15 cellular contexts compared by ENCODE assay signal in the genomic region with DNA sequence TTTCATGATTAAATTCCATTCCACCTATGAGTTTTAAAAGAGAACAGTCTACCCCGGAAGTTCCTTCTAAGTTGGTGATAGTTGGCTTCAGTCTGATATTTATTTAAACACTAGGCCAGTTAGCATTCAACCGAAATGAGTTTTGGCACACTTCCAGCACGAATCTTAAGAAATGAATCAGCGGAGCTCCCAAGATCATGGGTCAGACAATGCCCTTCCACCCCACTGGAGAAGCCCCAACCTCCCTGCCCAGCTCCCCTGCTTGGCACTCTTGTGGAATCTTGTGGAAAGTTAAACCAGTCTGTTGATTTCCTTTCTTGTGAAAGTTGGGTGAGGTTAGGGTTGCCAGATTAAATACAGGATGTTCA.
DNase-seq lines count a peak whose midpoint lies in the region; ATAC-seq and TF ChIP-seq lines count a peak whose summit lies in the region.
"Had no signal": no experiment of that assay in that cellular context is flagged by ENCODE, and none has a peak within 500 bp of the region (broad histone marks: within the 10 kb centered on the region; RNA-seq: fewer than 3 reads in every experiment).

No MANE protein-coding gene starts in this region.

- ATAC-seq in left colon: peak; percentile 65
- no peak for ATAC-seq in GM21526 (IDR thresholded peaks at IDR 0.05; ENCODE audit: low FRiP score, unreplicated experiment)
- ATAC-seq: activated CD8-positive, alpha-beta T cell treated with anti-CD3 and anti-CD28 coated beads, Interleukin-2, amount 10 ng/mL, durations not matched to agents 7 days and 5 days had no signal

- no peak for TF ChIP-seq CTCF in MCF 10A (IDR thresholded peaks at IDR 0.05; ENCODE audit: unreplicated experiment)
- TF ChIP-seq CTCF in mammary epithelial cell (conservative IDR thresholded peaks at IDR 0.05 in 1 of 2, IDR thresholded peaks at IDR 0.05 in 1 of 2; ENCODE audit: extremely low read depth in 1 of 2, insufficient read depth in 1 of 2, low read depth in 1 of 2, low read length in 2 of 2): no peak
- no peak for TF ChIP-seq CTCF in astrocyte of the spinal cord (IDR thresholded peaks at IDR 0.05; ENCODE audit: low read depth, low read length)

- H3K36me3 Mint-ChIP-seq in MCF 10A (ENCODE audit: insufficient read depth, unreplicated experiment): no peaks in the 10 kb centered on the region
- H3K36me3 Mint-ChIP-seq in activated T-cell treated with anti-CD3 and anti-CD28 coated beads, Interleukin-2, amount 50 U/mL, for 24 hours (ENCODE audit: low read depth): no peaks in the 10 kb centered on the region
- H3K36me3 Mint-ChIP-seq: activated naive CD4-positive, alpha-beta T cell treated with anti-CD3 and anti-CD28 coated beads, Interleukin-2, amount 10 ng/mL, durations not matched to agents 7 days and 5 days had no signal

- no peaks in the 10 kb centered on the region for H4K20me1 ChIP-seq in mammary epithelial cell (ENCODE audit: insufficient read depth, low read length)

- DNase-seq in MCF 10A (ENCODE audit: unreplicated experiment): peak; percentile 84
- DNase-seq in mammary epithelial cell: no peak
- DNase-seq in astrocyte of the spinal cord (ENCODE audit: low read depth, low spot score): peak; percentile 58
- DNase-seq in left colon: peak in 1 of 2 donors; percentile 10
- DNase-seq in hepatic stellate cell (ENCODE audit: low spot score): no peak
- no peak for DNase-seq in AML-193 (lab: John Stamatoyannopoulos, UW)
- DNase-seq in activated T-cell treated with anti-CD3 and anti-CD28 coated beads, Interleukin-2, amount 50 U/mL, for 24 hours: no peak
- DNase-seq: activated CD8-positive, alpha-beta T cell treated with anti-CD3 and anti-CD28 coated beads, Interleukin-2, amount 10 ng/mL, durations not matched to agents 7 days and 5 days; activated naive CD4-positive, alpha-beta T cell treated with anti-CD3 and anti-CD28 coated beads, Interleukin-2, amount 10 ng/mL, durations not matched to agents 7 days and 5 days; GDM1; midbrain; NCI-H1436 treated with DMSO at 0.1 percent for 48 hours had no signal

- H3K79me2 ChIP-seq in mammary epithelial cell (ENCODE audit: insufficient read depth, low read length): no peaks in the 10 kb centered on the region

- CTCF ChIA-PET in MCF 10A (lab: Yijun Ruan, JAX) (interaction anchor here (0.5 kb wide), 1 partner anchor 56 kb away, joined by 3 read pairs; no protein-coding TSS in a partner anchor), mammary epithelial cell (lab: Charles Lee; ENCODE audit: low non-redundant PET) (no interaction called here)

- no peak overlapping the region for H3K27ac ChIP-seq in mammary epithelial cell (ENCODE audit: insufficient read depth, low read depth, low read length)
- H3K27ac ChIP-seq: right atrium auricular region had no signal

- H3K4me3 ChIP-seq in mammary epithelial cell (replicated peaks in 1 of 3; ENCODE audit: insufficient read depth in 1 of 3, low read depth in 2 of 3, low read length in 3 of 3): no peak overlapping the region
- H3K4me3 ChIP-seq in astrocyte of the spinal cord (ENCODE audit: low read depth, low read length): no peak overlapping the region
- H3K4me3 ChIP-seq: right atrium auricular region had no signal

- BruUV-seq in MCF 10A (replicated peaks; lab: Mats Ljungman, UMichigan) (no TSS peak), mammary epithelial cell (replicated peaks; lab: Mats Ljungman, UMichigan) (no TSS peak)

- no peaks in the 10 kb centered on the region for H3K4me1 ChIP-seq in mammary epithelial cell (ENCODE audit: insufficient read depth, low read length)
- H3K4me1 ChIP-seq: right atrium auricular region had no signal

- no peak overlapping the region for H3K27ac Mint-ChIP-seq in MCF 10A (ENCODE audit: low read depth, unreplicated experiment)
- no peak overlapping the region for H3K27ac Mint-ChIP-seq in activated T-cell treated with anti-CD3 and anti-CD28 coated beads, Interleukin-2, amount 50 U/mL, for 24 hours
- H3K27ac Mint-ChIP-seq: activated CD8-positive, alpha-beta T cell treated with anti-CD3 and anti-CD28 coated beads, Interleukin-2, amount 10 ng/mL, durations not matched to agents 7 days and 5 days; activated naive CD4-positive, alpha-beta T cell treated with anti-CD3 and anti-CD28 coated beads, Interleukin-2, amount 10 ng/mL, durations not matched to agents 7 days and 5 days; T-helper 1 cell treated with Interleukin-12 subunit alpha and Interleukin-12 subunit beta and Interleukin-4 antibody, amounts not matched to agents 30 μg/mL and 1 μg/mL, for 36 hours had no signal

- intact Hi-C loops in MCF 10A (cut with micrococcal nuclease) (no loop called here), mammary epithelial cell (cut with micrococcal nuclease) (no loop called here), left colon (cut with DNase I, micrococcal nuclease) (no loop called here)

- H3K4me1 Mint-ChIP-seq in MCF 10A (ENCODE audit: insufficient read depth, unreplicated experiment): peaks cover 6% of the 10 kb centered on the region
- H3K4me1 Mint-ChIP-seq in activated T-cell treated with anti-CD3 and anti-CD28 coated beads, Interleukin-2, amount 50 U/mL, for 24 hours (ENCODE audit: low read depth): no peaks in the 10 kb centered on the region
- H3K4me1 Mint-ChIP-seq: activated naive CD4-positive, alpha-beta T cell treated with anti-CD3 and anti-CD28 coated beads, Interleukin-2, amount 10 ng/mL, durations not matched to agents 7 days and 5 days had no signal

- in situ Hi-C loops in mammary epithelial cell (cut with MboI; ENCODE audit: low sequenced_read_pairs in 2 of 2): loop anchor here in 1 of 2 donors (25.0 kb wide), 1 partner anchor 282 kb away; no protein-coding TSS in a partner anchor
- in situ Hi-C loops in astrocyte of the spinal cord (cut with HindIII; ENCODE audit: low sequenced_read_pairs): no loop called here

- H3K36me3 ChIP-seq in mammary epithelial cell (ENCODE audit: insufficient read depth, low read length): no peaks in the 10 kb centered on the region
- H3K36me3 ChIP-seq: right atrium auricular region had no signal

- no peaks in the 10 kb centered on the region for H3K27me3 ChIP-seq in mammary epithelial cell (ENCODE audit: insufficient read depth, low read length)
- H3K27me3 ChIP-seq: right atrium auricular region had no signal

- 43% methylated on average over 4 of the region's 4 CpGs for WGBS in mammary epithelial cell (ENCODE audit: low coverage, missing lambda C conversion rate)

- no peak overlapping the region for H3K9ac ChIP-seq in mammary epithelial cell (ENCODE audit: insufficient read depth, low read length)

- H3K9me3 Mint-ChIP-seq in MCF 10A (ENCODE audit: unreplicated experiment): no peaks in the 10 kb centered on the region
- H3K9me3 Mint-ChIP-seq in activated T-cell treated with anti-CD3 and anti-CD28 coated beads, Interleukin-2, amount 50 U/mL, for 24 hours: no peaks in the 10 kb centered on the region
- H3K9me3 Mint-ChIP-seq: activated naive CD4-positive, alpha-beta T cell treated with anti-CD3 and anti-CD28 coated beads, Interleukin-2, amount 10 ng/mL, durations not matched to agents 7 days and 5 days; T-helper 1 cell treated with Interleukin-12 subunit alpha and Interleukin-12 subunit beta and Interleukin-4 antibody, amounts not matched to agents 30 μg/mL and 1 μg/mL, for 36 hours had no signal

- POLR2A ChIA-PET in MCF 10A (lab: Yijun Ruan, JAX): interaction anchor here (0.6 kb wide), 1 partner anchor 380 kb away, joined by 3 read pairs; no protein-coding TSS in a partner anchor

- no peak overlapping the region for H2AFZ ChIP-seq in mammary epithelial cell (ENCODE audit: low read depth, low read length)

- dilution Hi-C loops in mammary epithelial cell (cut with HindIII; ENCODE audit: low sequenced_read_pairs): no loop called here

- no peak overlapping the region for H3K4me2 ChIP-seq in mammary epithelial cell (ENCODE audit: insufficient read depth, low read depth, low read length)

- H3K27me3 Mint-ChIP-seq in MCF 10A (ENCODE audit: insufficient read depth, unreplicated experiment): no peaks in the 10 kb centered on the region
- peaks cover 29% of the 10 kb centered on the region for H3K27me3 Mint-ChIP-seq in activated T-cell treated with anti-CD3 and anti-CD28 coated beads, Interleukin-2, amount 50 U/mL, for 24 hours

- H3K9me3 ChIP-seq in mammary epithelial cell (replicated peaks; ENCODE audit: insufficient read depth, low read length): no peaks in the 10 kb centered on the region
- H3K9me3 ChIP-seq: right atrium auricular region had no signal

- H3K4me3 Mint-ChIP-seq in MCF 10A (ENCODE audit: unreplicated experiment): no peak overlapping the region
- H3K4me3 Mint-ChIP-seq in activated T-cell treated with anti-CD3 and anti-CD28 coated beads, Interleukin-2, amount 50 U/mL, for 24 hours: no peak overlapping the region
- H3K4me3 Mint-ChIP-seq: activated CD8-positive, alpha-beta T cell treated with anti-CD3 and anti-CD28 coated beads, Interleukin-2, amount 10 ng/mL, durations not matched to agents 7 days and 5 days; activated naive CD4-positive, alpha-beta T cell treated with anti-CD3 and anti-CD28 coated beads, Interleukin-2, amount 10 ng/mL, durations not matched to agents 7 days and 5 days; T-helper 1 cell treated with Interleukin-12 subunit alpha and Interleukin-12 subunit beta and Interleukin-4 antibody, amounts not matched to agents 30 μg/mL and 1 μg/mL, for 36 hours had no signal

Comparison
In these comparisons a context has a peak if more than half of its experiments do, and no peak if none do; other contexts are left out.
1. DNase-seq: peak in MCF 10A (single experiment) and astrocyte of the spinal cord (single experiment); none in mammary epithelial cell (single experiment), hepatic stellate cell (single experiment), AML-193 (0 of 2) and activated T-cell treated with anti-CD3 and anti-CD28 coated beads, Interleukin-2, amount 50 U/mL, for 24 hours (single experiment).